11 cellular contexts compared by ENCODE assay signal in the genomic region with DNA sequence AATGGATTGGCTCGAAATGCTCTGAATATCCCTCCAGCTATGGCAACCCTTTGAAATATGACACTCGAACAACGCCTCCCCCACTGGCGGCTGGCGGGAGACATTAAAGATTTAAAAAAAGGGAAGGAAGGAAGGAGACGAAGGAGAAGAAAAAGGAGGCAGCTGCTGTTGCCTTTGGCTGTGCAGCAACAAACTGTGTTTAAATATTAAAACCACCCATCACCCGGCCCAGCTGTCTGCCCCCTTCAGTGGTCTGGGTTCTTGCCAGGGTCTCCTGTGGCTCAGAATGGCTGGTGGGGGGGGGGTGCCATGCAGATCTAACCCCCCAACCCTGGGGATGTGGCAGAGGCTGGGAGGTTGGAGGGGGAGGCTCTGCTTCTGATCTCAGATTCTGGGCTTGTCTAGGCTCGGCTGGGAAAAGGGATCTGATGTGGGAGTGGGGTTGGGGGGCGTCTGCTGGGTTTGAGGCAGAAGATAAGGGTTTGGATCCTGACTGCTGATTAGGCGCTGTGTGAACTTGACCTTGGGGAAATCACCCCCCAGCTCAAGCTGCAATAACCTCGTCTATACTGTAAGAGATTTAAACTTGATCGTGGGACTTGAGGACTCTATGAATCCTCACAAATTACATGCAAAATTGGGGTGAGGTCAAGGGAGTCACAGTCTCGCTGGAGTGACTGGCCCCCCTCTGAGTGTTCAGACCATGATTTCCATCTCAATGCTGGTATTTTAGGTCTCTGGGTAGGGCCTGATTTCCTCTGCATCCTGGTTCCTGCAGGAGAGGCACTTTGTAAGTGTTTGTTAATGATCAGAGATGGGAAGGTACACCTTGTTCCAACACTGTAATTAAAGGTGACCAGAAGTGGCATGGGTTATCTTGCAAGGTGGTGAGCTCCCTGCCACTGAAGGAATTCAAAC. TPM values are rescaled to one million over a fixed set of nuclear protein-coding genes. Genes with fewer than 3 reads are reported as not detected.
DNase-seq lines count a peak whose midpoint lies in the region; ATAC-seq and TF ChIP-seq lines count a peak whose summit lies in the region.
"Had no signal": no experiment of that assay in that cellular context is flagged by ENCODE, and none has a peak within 500 bp of the region (broad histone marks: within the 10 kb centered on the region; RNA-seq: fewer than 3 reads in every experiment).

No MANE protein-coding gene starts in this region.

- H3K27me3 ChIP-seq in esophagus squamous epithelium (peaks cover 0 to 92% (median 0%) of the 10 kb centered on the region in 4 donors), colonic mucosa (peaks cover 10% of the 10 kb centered on the region)

- no peak overlapping the region for H3K4me3 Mint-ChIP-seq in activated CD4-positive, alpha-beta T cell treated with anti-CD3 and anti-CD28 coated beads, Interleukin-2, amount 10 ng/mL, durations not matched to agents 7 days and 5 days
- H3K4me3 Mint-ChIP-seq: naive B cell, T-helper 17 cell had no signal

- no peaks in the 10 kb centered on the region for H3K9me3 Mint-ChIP-seq in activated CD4-positive, alpha-beta T cell treated with anti-CD3 and anti-CD28 coated beads, Interleukin-2, amount 10 ng/mL, durations not matched to agents 7 days and 5 days
- H3K9me3 Mint-ChIP-seq: naive B cell had no signal

- no peak overlapping the region for H3K4me3 ChIP-seq in esophagus squamous epithelium
- no peak overlapping the region for H3K4me3 ChIP-seq in colonic mucosa

- WGBS in esophagus squamous epithelium, 2 donors = 3 to 6% methylated on average over 10 to 12 of the region's 13 CpGs

- no peak for TF ChIP-seq POLR2A in esophagus squamous epithelium (IDR thresholded peaks at IDR 0.05)

- DNase-seq in EH (ENCODE audit: low read depth) (peak; percentile 9), LHCN-M2 (ENCODE audit: low read depth) (peak; percentile 68), RPMI7951 (ENCODE audit: low read depth) (peak; percentile 21), left lobe of liver (ENCODE audit: low spot score) (peak; percentile 29), esophagus squamous epithelium (lab: John Stamatoyannopoulos, UW) (no peak), colonic mucosa (no peak)
- DNase-seq in activated CD4-positive, alpha-beta T cell treated with anti-CD3 and anti-CD28 coated beads, Interleukin-2, amount 10 ng/mL, durations not matched to agents 7 days and 5 days = no peak
- DNase-seq: naive B cell, T-helper 17 cell had no signal

- no peak for ATAC-seq in left lobe of liver
- ATAC-seq in HG03039 (IDR thresholded peaks at IDR 0.05; ENCODE audit: unreplicated experiment) = no peak
- ATAC-seq: T-helper 17 cell had no signal

- H3K27ac Mint-ChIP-seq in activated CD4-positive, alpha-beta T cell treated with anti-CD3 and anti-CD28 coated beads, Interleukin-2, amount 10 ng/mL, durations not matched to agents 7 days and 5 days = no peak overlapping the region
- H3K27ac Mint-ChIP-seq: T-helper 17 cell had no signal

- POLR2A ChIA-PET in activated CD4-positive, alpha-beta T cell treated with anti-CD3 and anti-CD28 coated beads, Interleukin-2, amount 10 ng/mL, durations not matched to agents 7 days and 5 days (lab: Charles Lee) = no interaction called here

- peaks cover 1% of the 10 kb centered on the region for H3K4me1 Mint-ChIP-seq in activated CD4-positive, alpha-beta T cell treated with anti-CD3 and anti-CD28 coated beads, Interleukin-2, amount 10 ng/mL, durations not matched to agents 7 days and 5 days

- H3K36me3 Mint-ChIP-seq in activated CD4-positive, alpha-beta T cell treated with anti-CD3 and anti-CD28 coated beads, Interleukin-2, amount 10 ng/mL, durations not matched to agents 7 days and 5 days (ENCODE audit: low read depth) = no peaks in the 10 kb centered on the region

- H3K36me3 ChIP-seq in esophagus squamous epithelium (no peaks in the 10 kb centered on the region), colonic mucosa (no peaks in the 10 kb centered on the region)

- H3K4me1 ChIP-seq in esophagus squamous epithelium (peaks cover 0 to 17% (median 10%) of the 10 kb centered on the region in 3 donors), colonic mucosa (no peaks in the 10 kb centered on the region)

- TF ChIP-seq CTCF in esophagus squamous epithelium (IDR thresholded peaks at IDR 0.05) (no peak), colonic mucosa (IDR thresholded peaks at IDR 0.05) (no peak)

- CTCF ChIA-PET in activated CD4-positive, alpha-beta T cell treated with anti-CD3 and anti-CD28 coated beads, Interleukin-2, amount 10 ng/mL, durations not matched to agents 7 days and 5 days (lab: Charles Lee) = interaction anchor here (0.6 to 1.1 kb wide), 2 partner anchors 13 to 1381 kb away, joined by 3 read pairs; no protein-coding TSS in a partner anchor

- intact Hi-C loops in esophagus squamous epithelium (cut with DNase I) = no loop called here
- intact Hi-C loops in colonic mucosa (cut with DNase I) = no loop called here

- no peaks in the 10 kb centered on the region for H3K9me3 ChIP-seq in esophagus squamous epithelium
- no peaks in the 10 kb centered on the region for H3K9me3 ChIP-seq in colonic mucosa

- H3K9ac ChIP-seq in colonic mucosa (ENCODE audit: low read depth in 2 of 2, low read length in 2 of 2) = no peak overlapping the region

- H3K27ac ChIP-seq in esophagus squamous epithelium (no peak overlapping the region), colonic mucosa (no peak overlapping the region)

- H3K27me3 Mint-ChIP-seq in activated CD4-positive, alpha-beta T cell treated with anti-CD3 and anti-CD28 coated beads, Interleukin-2, amount 10 ng/mL, durations not matched to agents 7 days and 5 days = peaks cover 50% of the 10 kb centered on the region

RNA-seq across cellular contexts. Expression of a gene that starts 40.3 kb away (rescaled TPM):
- total RNA-seq in LHCN-M2 (2014; rRNA removed) (82.2 and 108 TPM in 2 replicates), left lobe of liver (70.4 TPM), esophagus squamous epithelium (100 to 1,000 TPM in 1 of 4 donors, 10 to 100 TPM in 3; 66.4 to 104 (median 78.1) TPM), colonic mucosa (100 to 1,000 TPM in 1 of 2 donors, 10 to 100 TPM in 1; 87.2 to 103 TPM)
- polyA plus RNA-seq in LHCN-M2 (2012) = 86.2 TPM
- 57.5 and 64.4 TPM in 2 replicates for total RNA-seq in RPMI7951 (2014; rRNA removed; shearing (Covaris generic))
- 10 to 100 TPM; 41.1 to 44.1 TPM for total RNA-seq in activated CD4-positive, alpha-beta T cell treated with anti-CD3 and anti-CD28 coated beads, Interleukin-2, amount 10 ng/mL, durations not matched to agents 7 days and 5 days

RNA-seq across cellular contexts. Expression of a gene that starts 46.9 kb away (rescaled TPM):
- total RNA-seq in LHCN-M2 (2014; rRNA removed) = 0.26 TPM in 1 of 2 replicates, not detected in the other
- 1.3 TPM for polyA plus RNA-seq in LHCN-M2 (2012)
- total RNA-seq in RPMI7951 (2014; rRNA removed; shearing (Covaris generic)) = not detected in 2 replicates
- 0.15 TPM for total RNA-seq in left lobe of liver
- total RNA-seq in activated CD4-positive, alpha-beta T cell treated with anti-CD3 and anti-CD28 coated beads, Interleukin-2, amount 10 ng/mL, durations not matched to agents 7 days and 5 days = under 1 TPM in 1 of 2 experiments, not detected in 1; 0.17 TPM
- total RNA-seq in esophagus squamous epithelium = 1 to 10 TPM in 2 of 4 donors, under 1 TPM in 1, not detected in 1; 0.76 to 1.9 (median 1.9) TPM
- total RNA-seq in colonic mucosa = 1 to 10 TPM in 1 of 2 donors, not detected in 1; 3.3 TPM
- total RNA-seq: HT1080, T-helper 17 cell had no signal

Comparison
In these comparisons a context has a peak if more than half of its experiments do, and no peak if none do; other contexts are left out.
1. DNase-seq: peak in EH (single experiment), LHCN-M2 (single experiment), RPMI7951 (single experiment) and left lobe of liver (single experiment); none in activated CD4-positive, alpha-beta T cell treated with anti-CD3 and anti-CD28 coated beads, Interleukin-2, amount 10 ng/mL, durations not matched to agents 7 days and 5 days (single experiment), esophagus squamous epithelium (single experiment) and colonic mucosa (single experiment).